Comparison of ENCODE assay signal across 15 cellular contexts in genomic region chr3:57127849-57128566, GRCh38. TPM values are rescaled to one million over a fixed set of nuclear protein-coding genes. Genes with fewer than 3 reads are reported as not detected.
DNase-seq lines count a peak whose midpoint lies in the region; ATAC-seq and TF ChIP-seq lines count a peak whose summit lies in the region.
"Had no signal": no experiment of that assay in that cellular context is flagged by ENCODE, and none has a peak within 500 bp of the region (broad histone marks: within the 10 kb centered on the region; RNA-seq: fewer than 3 reads in every experiment).

No MANE protein-coding gene starts in this region.

- H3K9me3 Mint-ChIP-seq in stimulated activated naive B cell treated with anti-CD40 and anti-IgM and Interleukin-4, amounts not matched to agents 10 μg/mL and 1 μg/mL and 100 μg/mL, for 72 hours, result no peaks in the 10 kb centered on the region
- H3K9me3 Mint-ChIP-seq: activated T-helper 17 cell treated with anti-CD3 and anti-CD28 coated beads, Interleukin-2, amount 50 U/mL, for 72 hours had no signal

- peaks cover 0 to 19% (median 0%) of the 10 kb centered on the region in 3 donors for H3K4me1 ChIP-seq in gastroesophageal sphincter
- peaks cover 28% of the 10 kb centered on the region for H3K4me1 ChIP-seq in rectal smooth muscle tissue (ENCODE audit: control insufficient read depth, insufficient read depth, low read length)
- H3K4me1 ChIP-seq: pancreas had no signal

- DNase-seq in AG10803 (ENCODE audit: low read depth), result peak; percentile 83
- no peak for DNase-seq in stimulated activated naive B cell treated with anti-CD40 and anti-IgM and Interleukin-4, amounts not matched to agents 10 μg/mL and 1 μg/mL and 100 μg/mL, for 72 hours
- DNase-seq in medulla oblongata (ENCODE audit: extremely low spot score), result no peak
- DNase-seq in KBM-7, result no peak
- DNase-seq: NCI-H2081 treated with DMSO at 0.1 percent for 48 hours, pancreas had no signal

- H3K4me3 Mint-ChIP-seq in stimulated activated naive B cell treated with anti-CD40 and anti-IgM and Interleukin-4, amounts not matched to agents 10 μg/mL and 1 μg/mL and 100 μg/mL, for 72 hours, result no peak overlapping the region
- H3K4me3 Mint-ChIP-seq: activated T-helper 17 cell treated with anti-CD3 and anti-CD28 coated beads, Interleukin-2, amount 50 U/mL, for 72 hours; B cell had no signal

- no peak for TF ChIP-seq EP300 in gastroesophageal sphincter (IDR thresholded peaks at IDR 0.05)

- H3K27me3 ChIP-seq in gastroesophageal sphincter (no peaks in the 10 kb centered on the region), rectal smooth muscle tissue (ENCODE audit: control insufficient read depth, insufficient read depth, low read length) (no peaks in the 10 kb centered on the region)
- H3K27me3 ChIP-seq: pancreas had no signal

- H3K4me1 Mint-ChIP-seq in stimulated activated naive B cell treated with anti-CD40 and anti-IgM and Interleukin-4, amounts not matched to agents 10 μg/mL and 1 μg/mL and 100 μg/mL, for 72 hours, result no peaks in the 10 kb centered on the region
- H3K4me1 Mint-ChIP-seq: activated T-helper 17 cell treated with anti-CD3 and anti-CD28 coated beads, Interleukin-2, amount 50 U/mL, for 72 hours; B cell had no signal

- H3K9me3 ChIP-seq in gastroesophageal sphincter, result no peaks in the 10 kb centered on the region
- H3K9me3 ChIP-seq: pancreas had no signal

- TF ChIP-seq POLR2A in gastroesophageal sphincter (IDR thresholded peaks at IDR 0.05), result no peak

- peaks cover 6 to 7% of the 10 kb centered on the region in 2 donors for H3K27me3 Mint-ChIP-seq in stimulated activated naive B cell treated with anti-CD40 and anti-IgM and Interleukin-4, amounts not matched to agents 10 μg/mL and 1 μg/mL and 100 μg/mL, for 72 hours

- peak; percentile 84 for ATAC-seq in SK-N-SH treated with all-trans-retinoic acid at 6 μM for 48 hours
- ATAC-seq in gastroesophageal sphincter, result peak; percentile 61
- ATAC-seq in GM18511 (IDR thresholded peaks at IDR 0.05; ENCODE audit: unreplicated experiment), result no peak
- ATAC-seq in stimulated activated naive B cell treated with anti-CD40 and anti-IgM and Interleukin-4, amounts not matched to agents 10 μg/mL and 1 μg/mL and 100 μg/mL, for 72 hours (replicated peaks), result no peak
- ATAC-seq: activated T-helper 17 cell treated with anti-CD3 and anti-CD28 coated beads, Interleukin-2, amount 50 U/mL, for 72 hours; HepG2; Panc1 had no signal

- H3K27ac ChIP-seq in gastroesophageal sphincter (peak overlapping the region in 3 of 4 donors; percentile 51 to 61 (median 60)), rectal smooth muscle tissue (ENCODE audit: low read depth, low read length) (peak overlapping the region; percentile 90)
- H3K27ac ChIP-seq: pancreas, VCaP had no signal

- H3K36me3 Mint-ChIP-seq in stimulated activated naive B cell treated with anti-CD40 and anti-IgM and Interleukin-4, amounts not matched to agents 10 μg/mL and 1 μg/mL and 100 μg/mL, for 72 hours, result no peaks in the 10 kb centered on the region

- H3K4me3 ChIP-seq in AG10803 (ENCODE audit: low read length) (peak overlapping the region; percentile 28), gastroesophageal sphincter (peak overlapping the region in 1 of 2 donors; percentile 12), rectal smooth muscle tissue (ENCODE audit: low read length) (peak overlapping the region; percentile 25)
- H3K4me3 ChIP-seq: pancreas had no signal

- no peak overlapping the region for H3K9ac ChIP-seq in rectal smooth muscle tissue (ENCODE audit: low read length)

- 31 to 66% methylated on average over 11 to 12 of the region's 12 CpGs for WGBS in gastroesophageal sphincter (ENCODE audit: low coverage in 1 of 2), 2 donors

- no peaks in the 10 kb centered on the region for H3K36me3 ChIP-seq in gastroesophageal sphincter
- no peaks in the 10 kb centered on the region for H3K36me3 ChIP-seq in rectal smooth muscle tissue (ENCODE audit: control insufficient read depth, insufficient read depth, low read length)
- H3K36me3 ChIP-seq: pancreas had no signal

- TF ChIP-seq CTCF in AG10803 (conservative IDR thresholded peaks at IDR 0.05; ENCODE audit: low read length) (no peak), gastroesophageal sphincter (IDR thresholded peaks at IDR 0.05) (no peak)

- in situ Hi-C loops in KBM-7 (cut with MboI; ENCODE audit: low pct_unique_long_range_greater_than_20kb, low sequenced_read_pairs), result no loop called here

- H3K27ac Mint-ChIP-seq in stimulated activated naive B cell treated with anti-CD40 and anti-IgM and Interleukin-4, amounts not matched to agents 10 μg/mL and 1 μg/mL and 100 μg/mL, for 72 hours, result no peak overlapping the region
- H3K27ac Mint-ChIP-seq: activated T-helper 17 cell treated with anti-CD3 and anti-CD28 coated beads, Interleukin-2, amount 50 U/mL, for 72 hours; B cell had no signal

TF ChIP-seq in SK-N-SH treated with all-trans-retinoic acid at 6 μM for 48 hours, 23 proteins besides CTCF, POLR2A, EP300 and RAD21 (continues in another document):
- TF ChIP-seq TCF4 (CRISPR knock-in tag; IDR thresholded peaks at IDR 0.05; ENCODE audit: borderline replicate concordance) (peak; percentile 99), GLIS3 (CRISPR knock-in tag; IDR thresholded peaks at IDR 0.05) (peak; percentile 76), OSR1 (CRISPR knock-in tag; IDR thresholded peaks at IDR 0.05) (no peak), TSHZ2 (CRISPR knock-in tag; IDR thresholded peaks at IDR 0.05) (peak; percentile 97), CSRNP3 (CRISPR knock-in tag; IDR thresholded peaks at IDR 0.05) (peak; percentile 78; the same call in 1 of the 2 replicates), PATZ1 (CRISPR knock-in tag; IDR thresholded peaks at IDR 0.05; ENCODE audit: borderline replicate concordance) (no peak), ARNTL (CRISPR knock-in tag; IDR thresholded peaks at IDR 0.05; ENCODE audit: borderline replicate concordance, low read depth) (no peak), ZNF8 (CRISPR knock-in tag; IDR thresholded peaks at IDR 0.05) (peak; percentile 50), TOX (CRISPR knock-in tag; IDR thresholded peaks at IDR 0.05; ENCODE audit: borderline replicate concordance) (no peak), ESRRG (CRISPR knock-in tag; IDR thresholded peaks at IDR 0.05) (no peak), ZNF70 (CRISPR knock-in tag; IDR thresholded peaks at IDR 0.05) (peak; percentile 22; the same call in 1 of the 2 replicates), ISL1 (CRISPR knock-in tag; IDR thresholded peaks at IDR 0.05) (peak; percentile 59)

RNA-seq across cellular contexts. Expression of gene IL17RD, which starts 37.1 kb away (rescaled TPM):
- 10 to 100 TPM in 2 of 4 donors, 1 to 10 TPM in 2; 4.5 to 15.9 (median 8.7) TPM for total RNA-seq in gastroesophageal sphincter

Comparison
In these comparisons a context has a peak if more than half of its experiments do, and no peak if none do; other contexts are left out.
1. ATAC-seq: peak in SK-N-SH treated with all-trans-retinoic acid at 6 μM for 48 hours (single experiment) and gastroesophageal sphincter (single experiment); none in GM18511 (single experiment) and stimulated activated naive B cell treated with anti-CD40 and anti-IgM and Interleukin-4, amounts not matched to agents 10 μg/mL and 1 μg/mL and 100 μg/mL, for 72 hours (0 of 2).